8 cellular contexts compared by ENCODE assay signal in the genomic region with DNA sequence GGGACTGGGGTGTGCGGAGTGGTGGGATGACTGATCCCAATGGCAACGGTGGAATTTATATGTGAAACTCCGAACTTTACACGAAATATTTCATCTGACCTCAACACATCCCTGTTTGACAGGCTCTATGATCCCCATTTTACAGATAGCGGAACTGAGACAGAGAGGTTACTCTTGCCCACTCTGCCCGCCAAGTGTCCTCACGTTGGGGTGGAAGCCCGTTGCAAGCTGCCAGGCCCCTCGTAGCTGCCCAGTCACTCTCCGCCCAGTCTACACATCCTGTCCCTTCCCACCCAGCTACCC. TPM values are rescaled to one million over a fixed set of nuclear protein-coding genes. Genes with fewer than 3 reads are reported as not detected.
DNase-seq lines count a peak whose midpoint lies in the region; ATAC-seq and TF ChIP-seq lines count a peak whose summit lies in the region.

No MANE protein-coding gene starts in this region.

- TF ChIP-seq CTCF in CD8-positive, alpha-beta T cell (IDR thresholded peaks at IDR 0.05): no peak
- TF ChIP-seq CTCF in endodermal cell (conservative IDR thresholded peaks at IDR 0.05) (no peak), neutrophil (IDR thresholded peaks at IDR 0.05) (no peak)

- ATAC-seq in CD8-positive, alpha-beta T cell: no peak
- ATAC-seq in GM18498 (IDR thresholded peaks at IDR 0.05; ENCODE audit: unreplicated experiment) (no peak), GM19328 (IDR thresholded peaks at IDR 0.05; ENCODE audit: unreplicated experiment) (no peak)

- peaks cover 3% of the 10 kb centered on the region for H3K36me3 Mint-ChIP-seq in CD8-positive, alpha-beta T cell
- H3K36me3 Mint-ChIP-seq in endodermal cell (ENCODE audit: low read depth): peaks cover 7% of the 10 kb centered on the region

- POLR2A ChIA-PET in CD8-positive, alpha-beta T cell (lab: Charles Lee): interaction anchor here (0.7 to 2.9 kb wide), 16 partner anchors 9 to 213 kb away, joined by 3 to 94 read pairs (median 4); a partner anchor contains a TSS

- H3K27me3 Mint-ChIP-seq in CD8-positive, alpha-beta T cell (ENCODE audit: low read depth): no peaks in the 10 kb centered on the region
- no peaks in the 10 kb centered on the region for H3K27me3 Mint-ChIP-seq in endodermal cell (ENCODE audit: insufficient read depth)

- no peaks in the 10 kb centered on the region for H3K9me3 ChIP-seq in CD8-positive, alpha-beta T cell (ENCODE audit: low read length)
- H3K9me3 ChIP-seq in endodermal cell (ENCODE audit: control insufficient read depth, low read length) (no peaks in the 10 kb centered on the region), neutrophil (no peaks in the 10 kb centered on the region)

- intact Hi-C loops in CD8-positive, alpha-beta T cell (cut with DNase I, micrococcal nuclease): loop anchor here in 1 of 2 experiments (5.0 kb wide), 2 partner anchors 141 to 199 kb away; a partner anchor contains a TSS
- intact Hi-C loops in posterior cingulate gyrus (cut with DNase I): loop anchor here (5.0 kb wide), 1 partner anchor 46 kb away; no protein-coding TSS in a partner anchor

- H3K9me3 Mint-ChIP-seq in CD8-positive, alpha-beta T cell: no peaks in the 10 kb centered on the region
- H3K9me3 Mint-ChIP-seq in endodermal cell: peaks cover 17% of the 10 kb centered on the region

- peak overlapping the region; percentile 91 for H3K4me3 ChIP-seq in CD8-positive, alpha-beta T cell (ENCODE audit: low read depth, low read length)
- H3K4me3 ChIP-seq in endodermal cell (ENCODE audit: low read length) (peak overlapping the region; percentile 60), neutrophil (ENCODE audit: low read depth in 1 of 2, low read length in 1 of 2) (peak overlapping the region; percentile 60 to 70)

- CTCF ChIA-PET in CD8-positive, alpha-beta T cell (lab: Charles Lee): interaction anchor here (0.9 to 4.0 kb wide), 8 partner anchors 28 to 61 kb away, joined by 3 to 28 read pairs (median 4); no protein-coding TSS in a partner anchor

- peaks cover 37% of the 10 kb centered on the region for H3K4me1 ChIP-seq in CD8-positive, alpha-beta T cell (ENCODE audit: insufficient read depth, low read length)
- H3K4me1 ChIP-seq in endodermal cell (ENCODE audit: control insufficient read depth, insufficient read depth, low read length) (peaks cover 9% of the 10 kb centered on the region), neutrophil (ENCODE audit: control insufficient read depth in 1 of 2, insufficient read depth in 1 of 2, low read depth in 1 of 2, low read length in 1 of 2) (peaks cover 16 to 21% of the 10 kb centered on the region in 2 experiments)

- DNase-seq in CD8-positive, alpha-beta T cell: no peak
- peak; percentile 76 for DNase-seq in MV-4-11 (lab: John Stamatoyannopoulos, UW)
- DNase-seq in endodermal cell: no peak
- DNase-seq in posterior cingulate gyrus: no peak
- no peak for DNase-seq in activated CD4-positive, alpha-beta T cell treated with anti-CD3 and anti-CD28 coated beads, Interleukin-2, amount 50 U/mL, for 48 hours

- H3K27ac Mint-ChIP-seq in CD8-positive, alpha-beta T cell: peak overlapping the region; percentile 71
- peak overlapping the region; percentile 86 for H3K27ac Mint-ChIP-seq in endodermal cell

- H3K36me3 ChIP-seq in CD8-positive, alpha-beta T cell (ENCODE audit: insufficient read depth, low read length): no peaks in the 10 kb centered on the region
- H3K36me3 ChIP-seq in endodermal cell (ENCODE audit: control insufficient read depth, insufficient read depth, low read length): no peaks in the 10 kb centered on the region
- H3K36me3 ChIP-seq in neutrophil: no peaks in the 10 kb centered on the region

- peak overlapping the region; percentile 87 for H3K4me3 Mint-ChIP-seq in CD8-positive, alpha-beta T cell
- H3K4me3 Mint-ChIP-seq in endodermal cell: peak overlapping the region; percentile 90

- peaks cover 45% of the 10 kb centered on the region for H3K4me1 Mint-ChIP-seq in CD8-positive, alpha-beta T cell (ENCODE audit: low read depth)
- H3K4me1 Mint-ChIP-seq in endodermal cell: peaks cover 35% of the 10 kb centered on the region

- no peak overlapping the region for H3K9ac ChIP-seq in endodermal cell (ENCODE audit: extremely low read depth, low read length, poor library complexity, severe bottlenecking)

- 89 to 99% methylated on average over 8 to 10 of the region's 10 CpGs for WGBS in endodermal cell (ENCODE audit: insufficient coverage in 1 of 2, insufficient read length in 1 of 2), 2 experiments

- no peak overlapping the region for H3K27ac ChIP-seq in CD8-positive, alpha-beta T cell (ENCODE audit: low read depth, low read length)
- no peak overlapping the region for H3K27ac ChIP-seq in endodermal cell (ENCODE audit: low read depth, low read length)
- no peak overlapping the region for H3K27ac ChIP-seq in neutrophil

- H3K27me3 ChIP-seq in CD8-positive, alpha-beta T cell (ENCODE audit: insufficient read depth, low read length): no peaks in the 10 kb centered on the region
- H3K27me3 ChIP-seq in endodermal cell (ENCODE audit: control insufficient read depth, insufficient read depth, low read length, poor library complexity, severe bottlenecking): no peaks in the 10 kb centered on the region
- peaks cover 66% of the 10 kb centered on the region for H3K27me3 ChIP-seq in neutrophil

RNA-seq across cellular contexts. Expression of a gene that starts 0.4 kb away (rescaled TPM):
- under 1 TPM; 0.43 to 0.50 TPM for total RNA-seq in CD8-positive, alpha-beta T cell
- 10 to 100 TPM; 20.2 to 48.4 TPM for total RNA-seq in endodermal cell
- polyA plus RNA-seq in endodermal cell (2013, experiment 1 of 2): 14.4 TPM
- polyA plus RNA-seq in endodermal cell (2013, experiment 2 of 2): 11.3 TPM

RNA-seq across cellular contexts. Expression of a gene that starts 48.9 kb away (rescaled TPM):
- 100 to 1,000 TPM; 241 to 247 TPM for total RNA-seq in CD8-positive, alpha-beta T cell
- 1,000 to 10,000 TPM in 1 of 2 donors, 100 to 1,000 TPM in 1; 913 to 1,007 TPM for total RNA-seq in endodermal cell
- polyA plus RNA-seq in endodermal cell (2013, experiment 1 of 2): 1,106 TPM
- 1,007 TPM for polyA plus RNA-seq in endodermal cell (2013, experiment 2 of 2)

RNA-seq across cellular contexts. Expression of a gene that starts 49.9 kb away (rescaled TPM):
- 100 to 1,000 TPM; 103 to 106 TPM for total RNA-seq in CD8-positive, alpha-beta T cell
- total RNA-seq in endodermal cell: 100 to 1,000 TPM; 213 to 219 TPM
- 277 TPM for polyA plus RNA-seq in endodermal cell (2013, experiment 1 of 2)
- 276 TPM for polyA plus RNA-seq in endodermal cell (2013, experiment 2 of 2)

Comparison
In these comparisons a context has a peak if more than half of its experiments do, and no peak if none do; other contexts are left out.
1. RNA of a gene that starts 0.4 kb away (total RNA-seq): 20.2 to 48.4 TPM in endodermal cell; 0.43 to 0.50 TPM in CD8-positive, alpha-beta T cell; every median in the first group is over 10 times any median in the second.
2. Peak in every context shown above with its lines, with median percentiles within 50 percentile points of each other: H3K4me3 ChIP-seq.